Comparison of ENCODE assay signal across 8 cellular contexts in the genomic region with DNA sequence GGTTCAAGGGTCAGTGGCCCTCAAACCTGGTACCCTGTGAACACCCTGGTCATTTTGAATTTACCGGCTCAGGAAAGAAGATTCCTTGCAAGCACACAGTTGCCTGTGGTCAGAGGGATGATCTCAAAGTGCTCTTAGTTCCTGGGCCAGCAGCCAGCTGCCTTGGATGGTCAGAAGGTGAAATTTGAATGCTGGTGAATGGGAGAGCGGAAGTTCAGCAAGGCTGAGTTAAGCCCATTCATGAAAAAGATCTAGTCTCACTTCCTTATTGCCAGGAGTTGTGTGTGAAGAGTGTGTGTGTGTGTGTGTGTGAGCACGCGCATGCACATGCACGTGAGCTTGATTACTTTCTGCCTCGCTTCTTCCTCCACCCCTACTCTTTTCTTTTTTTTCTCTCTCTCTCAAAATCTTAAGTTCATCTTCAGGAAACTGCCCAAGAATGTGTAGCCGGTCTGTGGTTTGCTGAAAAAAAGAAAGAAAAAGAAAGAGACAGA.
DNase-seq lines count a peak whose midpoint lies in the region; ATAC-seq and TF ChIP-seq lines count a peak whose summit lies in the region.

No MANE protein-coding gene starts in this region.

- H3K9me3 Mint-ChIP-seq in brain: peaks cover 0 to 6% (median 2%) of the 10 kb centered on the region in 5 experiments

- H3K27ac Mint-ChIP-seq in brain: peak overlapping the region in 3 of 5 experiments; percentile 32 to 48 (median 42)

- H3K4me3 Mint-ChIP-seq in brain: peak overlapping the region in 2 of 5 experiments; percentile 14 to 36

- H3K4me2 ChIP-seq in MM.1S (ENCODE audit: low read depth, low read length): peak overlapping the region; percentile 99

- peaks cover 29% of the 10 kb centered on the region for H3K4me1 Mint-ChIP-seq in brain

- TF ChIP-seq CTCF in MM.1S (IDR thresholded peaks at IDR 0.05; ENCODE audit: low read length) (no peak), brain (conservative IDR thresholded peaks at IDR 0.05) (no peak)

- H3K27me3 Mint-ChIP-seq in brain: peaks cover 8% of the 10 kb centered on the region

- no peaks in the 10 kb centered on the region for H3K36me3 ChIP-seq in MM.1S (replicated peaks; ENCODE audit: insufficient read depth, low read length)

- peaks cover 42% of the 10 kb centered on the region for H3F3A ChIP-seq in MM.1S (ENCODE audit: insufficient read depth, low read length)

- H3K36me3 Mint-ChIP-seq in brain: no peaks in the 10 kb centered on the region

- no peaks in the 10 kb centered on the region for H3K9me2 ChIP-seq in MM.1S (replicated peaks; ENCODE audit: insufficient read depth, low read length)

- ATAC-seq in GM18498 (IDR thresholded peaks at IDR 0.05; ENCODE audit: unreplicated experiment) (peak; percentile 44), GM21737 (IDR thresholded peaks at IDR 0.05; ENCODE audit: unreplicated experiment) (peak; percentile 38)
- no peak for ATAC-seq in activated CD4-positive, CD25-positive, alpha-beta regulatory T cell treated with anti-CD3 and anti-CD28 coated beads, Interleukin-2, amount 50 U/mL, for 24 hours

- DNase-seq in MM.1S (peak; percentile 88), mucosa of gallbladder (ENCODE audit: low spot score) (peak; percentile 67), NCI-H82 treated with DMSO at 0.1 percent for 48 hours (lab: John Stamatoyannopoulos, UW; ENCODE audit: unreplicated experiment) (no peak)
- DNase-seq in stimulated activated naive CD4-positive, alpha-beta T cell treated with Interleukin-2 at 50 U/mL for 16 hours (lab: John Stamatoyannopoulos, UW): no peak

- no peak overlapping the region for H2AFZ ChIP-seq in MM.1S (ENCODE audit: low read length)

- H3K79me2 ChIP-seq in MM.1S (ENCODE audit: low read length): peaks cover 27% of the 10 kb centered on the region

- peaks cover 52% of the 10 kb centered on the region for H3K4me1 ChIP-seq in MM.1S (ENCODE audit: low read length)

- no peaks in the 10 kb centered on the region for H4K20me1 ChIP-seq in MM.1S (ENCODE audit: insufficient read depth, low read length)

- peak overlapping the region; percentile 96 for H3K27ac ChIP-seq in MM.1S (ENCODE audit: low read length)

- H3K4me3 ChIP-seq in MM.1S (ENCODE audit: low read length): peak overlapping the region; percentile 72

- no peaks in the 10 kb centered on the region for H3K27me3 ChIP-seq in MM.1S (replicated peaks; ENCODE audit: insufficient read depth, low read length)

- peak overlapping the region; percentile 92 for H3K9ac ChIP-seq in MM.1S (ENCODE audit: low read length)

- no peaks in the 10 kb centered on the region for H3K9me3 ChIP-seq in MM.1S (replicated peaks; ENCODE audit: insufficient read depth, low read length)

Comparison
In these comparisons a context has a peak if more than half of its experiments do, and no peak if none do; other contexts are left out.
1. ATAC-seq: peak in GM18498 (single experiment) and GM21737 (single experiment); none in activated CD4-positive, CD25-positive, alpha-beta regulatory T cell treated with anti-CD3 and anti-CD28 coated beads, Interleukin-2, amount 50 U/mL, for 24 hours (0 of 2).
2. DNase-seq: peak in MM.1S (single experiment) and mucosa of gallbladder (single experiment); none in NCI-H82 treated with DMSO at 0.1 percent for 48 hours (single experiment) and stimulated activated naive CD4-positive, alpha-beta T cell treated with Interleukin-2 at 50 U/mL for 16 hours (single experiment).